Comparison of ENCODE assay signal across 8 cellular contexts in the genomic region with DNA sequence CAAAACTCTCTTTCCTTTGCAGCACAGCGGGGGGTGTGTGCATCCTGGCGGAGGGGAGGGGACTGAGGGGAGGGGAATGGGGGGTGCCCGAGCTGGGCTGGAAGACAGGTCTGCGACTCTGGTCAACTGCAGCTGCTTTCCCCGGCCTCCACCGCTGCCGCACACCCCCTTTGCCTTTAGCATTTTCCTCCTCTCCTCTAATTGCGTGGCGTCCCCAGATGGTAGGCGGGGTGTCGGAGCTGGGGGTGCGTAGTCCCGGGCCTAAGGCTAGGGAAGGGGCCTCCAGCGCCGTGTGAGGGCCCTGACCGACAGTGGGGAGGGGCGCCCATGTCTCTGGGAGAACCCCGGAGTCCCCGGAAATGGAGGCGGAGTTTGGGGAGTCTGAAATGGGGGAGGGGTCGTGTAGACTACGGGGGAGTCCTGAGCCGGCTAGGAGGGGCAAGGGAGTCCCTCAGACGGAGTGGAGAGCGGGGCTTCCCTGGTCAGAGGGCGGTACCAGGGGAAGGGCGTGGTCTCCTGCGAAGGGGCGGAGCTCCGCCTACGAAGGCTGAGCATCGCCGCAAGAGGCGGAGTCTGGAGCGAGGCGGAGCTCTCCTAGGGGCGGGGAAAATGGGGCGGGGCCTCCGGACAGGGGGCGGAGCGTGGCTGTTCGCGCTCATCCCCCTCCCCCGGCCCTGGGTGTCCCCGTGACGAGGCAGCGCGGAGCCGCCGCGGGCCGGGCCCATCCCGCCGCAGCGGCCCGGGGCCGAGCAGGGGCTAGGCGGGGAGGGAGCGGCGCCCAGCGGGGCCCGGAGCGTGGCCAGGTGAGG. TPM values are rescaled to one million over a fixed set of nuclear protein-coding genes. Genes with fewer than 3 reads are reported as not detected.
DNase-seq lines count a peak whose midpoint lies in the region; ATAC-seq, FAIRE-seq and TF ChIP-seq lines count a peak whose summit lies in the region.

A gene with protein sequence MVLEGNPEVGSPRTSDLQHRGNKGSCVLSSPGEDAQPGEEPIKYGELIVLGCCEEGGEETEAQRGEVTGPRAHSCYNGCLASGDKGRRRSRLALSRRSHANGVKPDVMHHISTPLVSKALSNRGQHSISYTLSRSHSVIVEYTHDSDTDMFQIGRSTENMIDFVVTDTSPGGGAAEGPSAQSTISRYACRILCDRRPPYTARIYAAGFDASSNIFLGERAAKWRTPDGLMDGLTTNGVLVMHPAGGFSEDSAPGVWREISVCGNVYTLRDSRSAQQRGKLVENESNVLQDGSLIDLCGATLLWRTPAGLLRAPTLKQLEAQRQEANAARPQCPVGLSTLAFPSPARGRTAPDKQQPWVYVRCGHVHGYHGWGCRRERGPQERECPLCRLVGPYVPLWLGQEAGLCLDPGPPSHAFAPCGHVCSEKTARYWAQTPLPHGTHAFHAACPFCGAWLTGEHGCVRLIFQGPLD (plus strand): TSS at position 681 of the 809 bp plus-strand sequence. CDS start 1,224 bp downstream, outside the sequence.

- H3F3A ChIP-seq in smooth muscle cell (ENCODE audit: low read depth), result no peaks in the 10 kb centered on the region

- H3K9me3 Mint-ChIP-seq in immature natural killer cell, result no peaks in the 10 kb centered on the region

- no peaks in the 10 kb centered on the region for H3K9me3 ChIP-seq in smooth muscle cell (replicated peaks; ENCODE audit: low read depth)

- peaks cover 2 to 7% (median 5%) of the 10 kb centered on the region in 3 donors for H3K27me3 Mint-ChIP-seq in immature natural killer cell (ENCODE audit: low read depth in 3 of 3)

- peak; percentile 59 for DNase-seq in NK-92 (lab: John Stamatoyannopoulos, UW; ENCODE audit: unreplicated experiment)
- DNase-seq in NK-92 treated with Interleukin-12 subunit alpha and Interleukin-12 subunit beta, amount 100 ng/mL, for 24 hours (lab: John Stamatoyannopoulos, UW), result no peak
- peak; percentile 88 for DNase-seq in NCI-H2107 (lab: John Stamatoyannopoulos, UW)
- DNase-seq in bronchial epithelial cell (ENCODE audit: low read depth), result peak; percentile 68
- peak; percentile 90 to 91 (median 90) for DNase-seq in immature natural killer cell
- peak; percentile 94 for DNase-seq in smooth muscle cell (lab: John Stamatoyannopoulos, UW; ENCODE audit: unreplicated experiment)

- peak within 1 kb of the TSS; percentile 87 for H2AFZ ChIP-seq in smooth muscle cell (ENCODE audit: low read depth)

- H4K20me1 ChIP-seq in smooth muscle cell (ENCODE audit: low read depth), result no peaks in the 10 kb centered on the region

- H3K9ac ChIP-seq in smooth muscle cell (ENCODE audit: low read depth), result peak within 1 kb of the TSS; percentile 76

- peak within 1 kb of the TSS; percentile 94 for H3K4me2 ChIP-seq in smooth muscle cell

- TF ChIP-seq CTCF in WI38 (IDR thresholded peaks at IDR 0.05; ENCODE audit: low read depth, low read length), result no peak
- TF ChIP-seq CTCF in bronchial epithelial cell (IDR thresholded peaks at IDR 0.05; ENCODE audit: insufficient read depth, low read length, severe bottlenecking), result no peak
- TF ChIP-seq CTCF in smooth muscle cell (IDR thresholded peaks at IDR 0.05; ENCODE audit: borderline replicate concordance, insufficient read depth, poor library complexity, severe bottlenecking), result no peak

- WGBS in smooth muscle cell (ENCODE audit: low lambda C conversion rate), result 2% methylated on average over 26 of the region's 63 CpGs

- H3K4me1 ChIP-seq in smooth muscle cell (ENCODE audit: low read depth), result peaks cover 11% of the 10 kb centered on the region

- H3K27ac ChIP-seq in smooth muscle cell (ENCODE audit: low read depth), result no peak within 1 kb of the TSS

- H3K27ac Mint-ChIP-seq in immature natural killer cell, result peak within 1 kb of the TSS; percentile 80 to 92 (median 89)

- H3K36me3 ChIP-seq in bronchial epithelial cell (ENCODE audit: control insufficient read depth, insufficient read depth, low read length), result peaks cover 2% of the 10 kb centered on the region
- no peaks in the 10 kb centered on the region for H3K36me3 ChIP-seq in smooth muscle cell (ENCODE audit: low read depth)

- H3K4me3 ChIP-seq in WI38 (ENCODE audit: low read depth, low read length) (peak within 1 kb of the TSS; percentile 62), bronchial epithelial cell (ENCODE audit: low read depth, low read length) (peak within 1 kb of the TSS; percentile 63), smooth muscle cell (peak within 1 kb of the TSS; percentile 76)

- peak; percentile 79 for ATAC-seq in HG03064 (IDR thresholded peaks at IDR 0.05; ENCODE audit: low read depth, unreplicated experiment)

- FAIRE-seq in bronchial epithelial cell (lab: Jason Lieb, UNC), result no peak

- peak within 1 kb of the TSS; percentile 87 to 92 (median 88) for H3K4me3 Mint-ChIP-seq in immature natural killer cell

- no peaks in the 10 kb centered on the region for H3K36me3 Mint-ChIP-seq in immature natural killer cell

- H3K4me1 Mint-ChIP-seq in immature natural killer cell, result peaks cover 19 to 23% of the 10 kb centered on the region in 2 donors

- H3K27me3 ChIP-seq in bronchial epithelial cell (ENCODE audit: control insufficient read depth, insufficient read depth, low read length) (no peaks in the 10 kb centered on the region), smooth muscle cell (ENCODE audit: low read depth) (no peaks in the 10 kb centered on the region)

- H3K79me2 ChIP-seq in smooth muscle cell (ENCODE audit: low read depth), result no peaks in the 10 kb centered on the region

RNA-seq across cellular contexts. Expression of the gene that starts here (rescaled TPM):
- total RNA-seq in bronchial epithelial cell (10.4 and 11.6 TPM in 2 replicates), smooth muscle cell (2.1 and 3.8 TPM in 2 replicates)
- polyA plus RNA-seq in immature natural killer cell (1 to 10 TPM; 1.6 to 3.2 (median 1.7) TPM), smooth muscle cell (9.4 and 10.6 TPM in 2 replicates)
